29 cellular contexts compared by ENCODE assay signal in genomic region chr17:28125530-28126382, GRCh38.
A peak's percentile ranks its signal among the peaks of the same experiment; 100 is the strongest.
DNase-seq lines count a peak whose midpoint lies in the region; ATAC-seq, FAIRE-seq and TF ChIP-seq lines count a peak whose summit lies in the region.
"Had no signal": no experiment of that assay in that cellular context is flagged by ENCODE, and none has a peak within 500 bp of the region (broad histone marks: within the 10 kb centered on the region; RNA-seq: fewer than 3 reads in every experiment).

No MANE protein-coding gene starts in this region.

- BruUV-seq in IMR-90 (replicated peaks; lab: Mats Ljungman, UMichigan), result no TSS peak

- H2AK9ac ChIP-seq in IMR-90 (replicated peaks; ENCODE audit: low read depth, low read length, poor library complexity), result no peak overlapping the region

- peaks cover 4% of the 10 kb centered on the region for H3K4me1 Mint-ChIP-seq in stimulated activated effector memory CD8-positive, alpha-beta T cell treated with anti-CD3 and anti-CD28 coated beads, Interleukin-12 subunit alpha, Interleukin-12 subunit beta, amount 100 ng/mL, for 72 hours
- H3K4me1 Mint-ChIP-seq: activated naive CD8-positive, alpha-beta T cell treated with anti-CD3 and anti-CD28 coated beads, Interleukin-2, amount 50 U/mL, for 24 hours; stimulated activated naive B cell treated with anti-CD40 and anti-IgM and Interleukin-4, amounts not matched to agents 10 μg/mL and 1 μg/mL and 100 μg/mL, for 72 hours; T-cell; WTC11 had no signal

- H3K36me3 ChIP-seq in IMR-90 (ENCODE audit: control insufficient read depth, insufficient read depth, low read length), result peaks cover 12% of the 10 kb centered on the region
- H3K36me3 ChIP-seq in mucosa of descending colon (ENCODE audit: low read depth), result no peaks in the 10 kb centered on the region

- H3K9me3 ChIP-seq in IMR-90 (ENCODE audit: control insufficient read depth, insufficient read depth, low read length) (no peaks in the 10 kb centered on the region), mucosa of descending colon (no peaks in the 10 kb centered on the region)
- H3K9me3 ChIP-seq: lower lobe of right lung, psoas muscle, suprapubic skin, upper lobe of left lung had no signal

- H2BK120ac ChIP-seq in IMR-90 (ENCODE audit: low read depth, low read length), result no peak overlapping the region

- H3K14ac ChIP-seq in IMR-90 (replicated peaks; ENCODE audit: low read depth, low read length), result no peak overlapping the region

- no peak overlapping the region for H2BK5ac ChIP-seq in IMR-90 (ENCODE audit: low read depth, low read length, poor library complexity, severe bottlenecking)

- H3K4me2 ChIP-seq in IMR-90 (ENCODE audit: low read depth, low read length), result no peak overlapping the region

- peak; percentile 13 for FAIRE-seq in islet of Langerhans (lab: Jason Lieb, UNC)
- no peak for FAIRE-seq in GM12891 (lab: Jason Lieb, UNC)

- DNase-seq in COLO668 (lab: John Stamatoyannopoulos, UW; ENCODE audit: unreplicated experiment) (peak; percentile 0), IMR-90 (no peak), mucosa of descending colon (peak in 1 of 3 donors; percentile 32), GM12891 (ENCODE audit: insufficient read length, low spot score) (no peak), NCI-H2171 treated with DMSO at 0.1 percent for 48 hours (lab: John Stamatoyannopoulos, UW) (no peak), NCI-H1092 (lab: John Stamatoyannopoulos, UW) (no peak)
- DNase-seq in stimulated activated effector memory CD8-positive, alpha-beta T cell treated with anti-CD3 and anti-CD28 coated beads, Interleukin-12 subunit alpha, Interleukin-12 subunit beta, amount 100 ng/mL, for 72 hours (ENCODE audit: low spot score in 2 of 2), result no peak
- DNase-seq: activated CD4-positive, alpha-beta T cell treated with anti-CD3 and anti-CD28 coated beads, Interleukin-2, amount 50 U/mL, for 4 hours; activated gamma-delta T cell treated with Interleukin-2 at 50 U/mL for 16 hours; activated naive CD8-positive, alpha-beta T cell treated with anti-CD3 and anti-CD28 coated beads, Interleukin-2, amount 50 U/mL, for 24 hours; activated T-cell treated with anti-CD3 and anti-CD28 coated beads, Interleukin-2, amount 50 U/mL, for 48 hours; caudate nucleus; effector memory CD8-positive, alpha-beta T cell; erythroblast; HCEC 1CT; lower lobe of right lung; MV-4-11; naive thymus-derived CD8-positive, alpha-beta T cell; NCI-H146; NCI-H774; nucleus accumbens; psoas muscle; stimulated activated naive B cell treated with anti-CD40 and anti-IgM and Interleukin-4, amounts not matched to agents 10 μg/mL and 1 μg/mL and 100 μg/mL, for 72 hours; T-cell; upper lobe of left lung had no signal

- in situ Hi-C loops in IMR-90 (cut with MboI; ENCODE audit: low sequenced_read_pairs), result no loop called here

- H3K56ac ChIP-seq in IMR-90 (ENCODE audit: extremely low read depth, insufficient read depth, low read length), result no peak overlapping the region

- H4K20me1 ChIP-seq in IMR-90 (ENCODE audit: insufficient read depth, low read length), result no peaks in the 10 kb centered on the region

- POLR2A ChIA-PET in IMR-90 (lab: Charles Lee; ENCODE audit: unreplicated experiment), result no interaction called here

- H3K4ac ChIP-seq in IMR-90 (ENCODE audit: low read depth, low read length), result no peak overlapping the region

- H4K5ac ChIP-seq in IMR-90 (ENCODE audit: low read depth, low read length), result no peak overlapping the region

- H3K9me1 ChIP-seq in IMR-90 (ENCODE audit: insufficient read depth, low read length), result no peaks in the 10 kb centered on the region

- no peak overlapping the region for H3K27ac ChIP-seq in IMR-90 (ENCODE audit: insufficient read depth, low read length)
- H3K27ac ChIP-seq: lower lobe of right lung, psoas muscle, suprapubic skin, upper lobe of left lung had no signal

- TF ChIP-seq CTCF in IMR-90 (conservative IDR thresholded peaks at IDR 0.05; ENCODE audit: low read depth, low read length), result no peak
- no peak for TF ChIP-seq CTCF in mucosa of descending colon (IDR thresholded peaks at IDR 0.05)

- CTCF ChIA-PET in IMR-90 (lab: Yijun Ruan, JAX), result interaction anchor here (0.6 kb wide), 2 partner anchors 55 to 60 kb away, joined by 4 to 5 read pairs; no protein-coding TSS in a partner anchor

- H2BK15ac ChIP-seq in IMR-90 (ENCODE audit: low read depth, low read length), result no peak overlapping the region

- no peak overlapping the region for H2AK5ac ChIP-seq in IMR-90 (ENCODE audit: low read depth, low read length)

- no peak overlapping the region for H4K8ac ChIP-seq in IMR-90 (ENCODE audit: low read depth in 2 of 2, low read length in 2 of 2)

- H3K4me1 ChIP-seq in IMR-90 (ENCODE audit: control insufficient read depth, insufficient read depth, low read length), result peaks cover 5% of the 10 kb centered on the region
- H3K4me1 ChIP-seq in mucosa of descending colon (ENCODE audit: low read depth), result peaks cover 9% of the 10 kb centered on the region
- H3K4me1 ChIP-seq: lower lobe of right lung, psoas muscle, suprapubic skin, upper lobe of left lung had no signal

- peaks cover 13 to 34% of the 10 kb centered on the region in 2 experiments for H3K79me1 ChIP-seq in IMR-90 (ENCODE audit: low read depth in 1 of 2, low read length in 2 of 2)

- no peak for TF ChIP-seq RAD21 in IMR-90 (IDR thresholded peaks at IDR 0.05; ENCODE audit: low read length)

- H3K36me3 Mint-ChIP-seq in stimulated activated effector memory CD8-positive, alpha-beta T cell treated with anti-CD3 and anti-CD28 coated beads, Interleukin-12 subunit alpha, Interleukin-12 subunit beta, amount 100 ng/mL, for 72 hours, result peaks cover 17% of the 10 kb centered on the region

- H2BK20ac ChIP-seq in IMR-90 (ENCODE audit: low read depth, low read length), result no peak overlapping the region

- H4K91ac ChIP-seq in IMR-90 (ENCODE audit: insufficient read depth, low read depth, low read length), result no peak overlapping the region

- no peak overlapping the region for H3K23ac ChIP-seq in IMR-90 (ENCODE audit: low read depth, low read length)

- dilution Hi-C loops in IMR-90 (cut with HindIII; ENCODE audit: low sequenced_read_pairs, unreplicated experiment), result no loop called here

- peak; percentile 73 for ATAC-seq in IMR-90 (ENCODE audit: low read depth)
- peak; percentile 79 for ATAC-seq in mucosa of descending colon
- ATAC-seq in stimulated activated effector memory CD8-positive, alpha-beta T cell treated with anti-CD3 and anti-CD28 coated beads, Interleukin-12 subunit alpha, Interleukin-12 subunit beta, amount 100 ng/mL, for 72 hours, result no peak
- ATAC-seq: activated naive CD8-positive, alpha-beta T cell treated with anti-CD3 and anti-CD28 coated beads, Interleukin-2, amount 50 U/mL, for 24 hours; effector memory CD8-positive, alpha-beta T cell; naive thymus-derived CD8-positive, alpha-beta T cell; psoas muscle; stimulated activated naive B cell treated with anti-CD40 and anti-IgM and Interleukin-4, amounts not matched to agents 10 μg/mL and 1 μg/mL and 100 μg/mL, for 72 hours; T-cell; WTC11 had no signal

- no peaks in the 10 kb centered on the region for H3K9me3 Mint-ChIP-seq in stimulated activated effector memory CD8-positive, alpha-beta T cell treated with anti-CD3 and anti-CD28 coated beads, Interleukin-12 subunit alpha, Interleukin-12 subunit beta, amount 100 ng/mL, for 72 hours
- H3K9me3 Mint-ChIP-seq: activated naive CD8-positive, alpha-beta T cell treated with anti-CD3 and anti-CD28 coated beads, Interleukin-2, amount 50 U/mL, for 24 hours; effector memory CD8-positive, alpha-beta T cell; IgD-negative memory B cell; naive thymus-derived CD8-positive, alpha-beta T cell; stimulated activated naive B cell treated with anti-CD40 and anti-IgM and Interleukin-4, amounts not matched to agents 10 μg/mL and 1 μg/mL and 100 μg/mL, for 72 hours; T-cell; WTC11 had no signal

- H3K4me3 ChIP-seq in IMR-90 (ENCODE audit: insufficient read depth, low read depth, low read length) (no peak overlapping the region), mucosa of descending colon (no peak overlapping the region)
- H3K4me3 ChIP-seq: lower lobe of right lung, psoas muscle, suprapubic skin, upper lobe of left lung had no signal

- no peak overlapping the region for H3K9ac ChIP-seq in IMR-90 (ENCODE audit: low read depth, low read length)

- H3K18ac ChIP-seq in IMR-90 (ENCODE audit: low read depth, low read length), result no peak overlapping the region

- no peaks in the 10 kb centered on the region for H3K27me3 ChIP-seq in IMR-90 (ENCODE audit: control insufficient read depth, insufficient read depth, low read length)
- H3K27me3 ChIP-seq: suprapubic skin, upper lobe of left lung had no signal

- TF ChIP-seq POLR2A in IMR-90 (IDR thresholded peaks at IDR 0.05; ENCODE audit: low read depth, low read length), result no peak
- TF ChIP-seq POLR2A in GM12891 (IDR thresholded peaks at IDR 0.05; ENCODE audit: low read depth, low read length), result no peak

- no CpG with 5 or more reads among the region's 4 CpGs for WGBS in IMR-90 (ENCODE audit: extremely low coverage in 2 of 2, insufficient read length in 1 of 2), 2 experiments

- no peak overlapping the region for H2AFZ ChIP-seq in IMR-90 (replicated peaks; ENCODE audit: low read length, poor library complexity)

- H3K4me3 Mint-ChIP-seq in stimulated activated effector memory CD8-positive, alpha-beta T cell treated with anti-CD3 and anti-CD28 coated beads, Interleukin-12 subunit alpha, Interleukin-12 subunit beta, amount 100 ng/mL, for 72 hours, result no peak overlapping the region
- H3K4me3 Mint-ChIP-seq: activated naive CD8-positive, alpha-beta T cell treated with anti-CD3 and anti-CD28 coated beads, Interleukin-2, amount 50 U/mL, for 24 hours; effector memory CD8-positive, alpha-beta T cell; IgD-negative memory B cell; naive thymus-derived CD8-positive, alpha-beta T cell; stimulated activated naive B cell treated with anti-CD40 and anti-IgM and Interleukin-4, amounts not matched to agents 10 μg/mL and 1 μg/mL and 100 μg/mL, for 72 hours; T-cell; WTC11 had no signal

- intact Hi-C loops in IMR-90 (cut with micrococcal nuclease), result loop anchor here (5.0 kb wide), 1 partner anchor 73 kb away; no protein-coding TSS in a partner anchor
- intact Hi-C loops in mucosa of descending colon (cut with DNase I, micrococcal nuclease), result loop anchor here in 1 of 2 donors (10.0 kb wide), 1 partner anchor 61 kb away; no protein-coding TSS in a partner anchor

- H3K27ac Mint-ChIP-seq in stimulated activated effector memory CD8-positive, alpha-beta T cell treated with anti-CD3 and anti-CD28 coated beads, Interleukin-12 subunit alpha, Interleukin-12 subunit beta, amount 100 ng/mL, for 72 hours, result no peak overlapping the region
- H3K27ac Mint-ChIP-seq: activated naive CD8-positive, alpha-beta T cell treated with anti-CD3 and anti-CD28 coated beads, Interleukin-2, amount 50 U/mL, for 24 hours; effector memory CD8-positive, alpha-beta T cell; naive thymus-derived CD8-positive, alpha-beta T cell; stimulated activated naive B cell treated with anti-CD40 and anti-IgM and Interleukin-4, amounts not matched to agents 10 μg/mL and 1 μg/mL and 100 μg/mL, for 72 hours; T-cell; WTC11 had no signal

TF ChIP-seq in IMR-90, 13 proteins besides CTCF, POLR2A, EP300 and RAD21 (continues in another document):
- TF ChIP-seq BHLHE40 (IDR thresholded peaks at IDR 0.05; ENCODE audit: low read depth, low read length) (no peak), MAZ (IDR thresholded peaks at IDR 0.05; ENCODE audit: borderline replicate concordance, low read depth, low read length) (no peak)

TF ChIP-seq in GM12891, 5 proteins besides CTCF, POLR2A, EP300 and RAD21 (continues in another document):
- no peak for TF ChIP-seq TAF1 (IDR thresholded peaks at IDR 0.05; ENCODE audit: low read depth, low read length)
- no peak for TF ChIP-seq POU2F2 (IDR thresholded peaks at IDR 0.05; ENCODE audit: low read depth, low read length)
